Comparison of ENCODE assay signal across 18 cellular contexts in the genomic region with DNA sequence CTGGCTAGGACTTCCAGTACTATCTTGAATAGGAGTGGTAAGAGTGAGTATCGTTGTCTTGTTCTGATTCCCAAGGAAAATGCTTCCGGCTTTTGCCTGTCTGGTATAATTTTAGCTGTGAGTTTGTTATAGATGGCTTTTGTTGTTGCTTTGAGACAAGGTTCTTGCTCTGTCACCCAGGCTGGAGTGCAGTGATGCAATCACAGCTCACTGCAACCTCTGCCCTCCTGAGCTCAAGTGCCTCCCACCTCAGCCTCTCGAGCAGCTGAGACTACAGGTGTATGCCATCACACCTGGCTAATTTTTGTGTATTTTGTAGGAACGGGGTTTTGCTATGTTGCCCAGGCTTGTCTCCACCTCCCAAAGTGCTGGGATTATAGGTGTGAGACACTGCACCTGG.
"Had no signal": no experiment of that assay in that cellular context is flagged by ENCODE, and none has a peak within 500 bp of the region (broad histone marks: within the 10 kb centered on the region; RNA-seq: fewer than 3 reads in every experiment).

No MANE protein-coding gene starts in this region.

- H3K4me3 ChIP-seq: body of pancreas, esophagus squamous epithelium, tibial artery had no signal

- H3K9me3 Mint-ChIP-seq: activated B cell treated with CpG ODN at 0.5 μM for 24 hours had no signal

- H3K27ac ChIP-seq: body of pancreas, esophagus squamous epithelium, tibial artery had no signal

- H3K4me3 Mint-ChIP-seq: activated B cell treated with CpG ODN at 0.5 μM for 24 hours; activated CD4-positive, alpha-beta memory T cell treated with anti-CD3 and anti-CD28 coated beads, Interleukin-2, amount 10 ng/mL, durations not matched to agents 7 days and 5 days; activated naive CD8-positive, alpha-beta T cell treated with anti-CD3 and anti-CD28 coated beads, Interleukin-2, amount 10 ng/mL, durations not matched to agents 7 days and 5 days; activated T-cell treated with anti-CD3 and anti-CD28 coated beads, Interleukin-2, amount 50 U/mL, for 24 hours; effector memory CD8-positive, alpha-beta T cell; nephron progenitor cell; stimulated activated naive B cell treated with anti-CD40 and anti-IgM and Interleukin-4, amounts not matched to agents 10 μg/mL and 1 μg/mL and 100 μg/mL, for 72 hours had no signal

- H3K4me1 Mint-ChIP-seq: activated B cell treated with CpG ODN at 0.5 μM for 24 hours; activated naive CD8-positive, alpha-beta T cell treated with anti-CD3 and anti-CD28 coated beads, Interleukin-2, amount 10 ng/mL, durations not matched to agents 7 days and 5 days; nephron progenitor cell had no signal

- DNase-seq: activated B cell treated with CpG ODN at 0.5 μM for 24 hours; activated CD4-positive, alpha-beta memory T cell treated with anti-CD3 and anti-CD28 coated beads, Interleukin-2, amount 10 ng/mL, durations not matched to agents 7 days and 5 days; activated CD4-positive, alpha-beta T cell treated with anti-CD3 and anti-CD28 coated beads for 4 hours; activated naive CD4-positive, alpha-beta T cell treated with Interleukin-2 at 50 U/mL for 16 hours; activated naive CD8-positive, alpha-beta T cell treated with anti-CD3 and anti-CD28 coated beads, Interleukin-2, amount 10 ng/mL, durations not matched to agents 7 days and 5 days; activated T-cell treated with anti-CD3 and anti-CD28 coated beads, Interleukin-2, amount 50 U/mL, for 24 hours; amygdala; body of pancreas; caudate nucleus; effector memory CD8-positive, alpha-beta T cell; esophagus squamous epithelium; left ventricle myocardium superior; nephron progenitor cell; occipital lobe; retina; stimulated activated naive B cell treated with anti-CD40 and anti-IgM and Interleukin-4, amounts not matched to agents 10 μg/mL and 1 μg/mL and 100 μg/mL, for 72 hours; tibial artery had no signal

- ATAC-seq: body of pancreas; effector memory CD8-positive, alpha-beta T cell; left ventricle myocardium superior; stimulated activated naive B cell treated with anti-CD40 and anti-IgM and Interleukin-4, amounts not matched to agents 10 μg/mL and 1 μg/mL and 100 μg/mL, for 72 hours had no signal

- H3K36me3 Mint-ChIP-seq: activated naive CD8-positive, alpha-beta T cell treated with anti-CD3 and anti-CD28 coated beads, Interleukin-2, amount 10 ng/mL, durations not matched to agents 7 days and 5 days had no signal

- H3K27ac Mint-ChIP-seq: activated B cell treated with CpG ODN at 0.5 μM for 24 hours; activated CD4-positive, alpha-beta memory T cell treated with anti-CD3 and anti-CD28 coated beads, Interleukin-2, amount 10 ng/mL, durations not matched to agents 7 days and 5 days; activated naive CD8-positive, alpha-beta T cell treated with anti-CD3 and anti-CD28 coated beads, Interleukin-2, amount 10 ng/mL, durations not matched to agents 7 days and 5 days; activated T-cell treated with anti-CD3 and anti-CD28 coated beads, Interleukin-2, amount 50 U/mL, for 24 hours; activated T-helper 2 cell treated with anti-CD3 and anti-CD28 coated beads, Interferon-gamma antibody, Interleukin-2, Interleukin-4, amounts not matched to agents 10 μg/mL and 5 μg/mL and 100 μg/mL, durations not matched to agents 14 hours and 24 hours and 36 hours; effector memory CD8-positive, alpha-beta T cell; nephron progenitor cell; stimulated activated naive B cell treated with anti-CD40 and anti-IgM and Interleukin-4, amounts not matched to agents 10 μg/mL and 1 μg/mL and 100 μg/mL, for 72 hours had no signal

- H3K4me1 ChIP-seq: body of pancreas, esophagus squamous epithelium, tibial artery had no signal

- H3K36me3 ChIP-seq: esophagus squamous epithelium, tibial artery had no signal

- H3K9me3 ChIP-seq: body of pancreas, esophagus squamous epithelium, tibial artery had no signal
